11 cellular contexts compared by ENCODE assay signal in the genomic region with DNA sequence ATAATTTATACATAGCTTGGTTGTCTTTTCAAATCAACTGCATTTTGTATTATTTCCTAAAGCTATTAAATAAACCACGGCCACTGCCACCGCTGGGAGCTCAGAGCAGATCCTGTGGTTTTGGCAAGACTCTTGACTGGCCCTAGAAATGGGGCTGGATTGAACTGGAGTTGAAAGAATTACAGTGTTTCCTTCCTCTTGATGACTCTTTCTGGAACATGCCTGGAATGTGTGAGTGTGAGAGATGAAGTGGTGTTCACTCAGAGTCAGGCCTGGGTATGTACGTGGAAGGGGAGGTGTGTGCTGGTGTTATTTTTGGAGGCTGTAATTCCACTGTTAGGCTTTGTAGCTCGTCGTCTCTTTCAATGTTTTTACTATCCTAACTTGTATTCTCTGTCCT. TPM values are rescaled to one million over a fixed set of nuclear protein-coding genes. Genes with fewer than 3 reads are reported as not detected.
DNase-seq lines count a peak whose midpoint lies in the region; ATAC-seq and TF ChIP-seq lines count a peak whose summit lies in the region.
"Had no signal": no experiment of that assay in that cellular context is flagged by ENCODE, and none has a peak within 500 bp of the region (broad histone marks: within the 10 kb centered on the region; RNA-seq: fewer than 3 reads in every experiment).

No MANE protein-coding gene starts in this region.

- intact Hi-C loops in PC-3 (cut with micrococcal nuclease), result no loop called here

- no peak overlapping the region for H3K9ac ChIP-seq in PC-3 (ENCODE audit: low read length)

- H3K9me3 ChIP-seq in PC-3 (ENCODE audit: low read length), result no peaks in the 10 kb centered on the region

- TF ChIP-seq CTCF in PC-3 (conservative IDR thresholded peaks at IDR 0.05; ENCODE audit: low read depth, low read length) (no peak), epithelial cell of proximal tubule (conservative IDR thresholded peaks at IDR 0.05; ENCODE audit: low read depth, low read length) (no peak)

- H3K27me3 ChIP-seq in PC-3 (ENCODE audit: low read length), result no peaks in the 10 kb centered on the region

- no peak for ATAC-seq in PC-3

- H3K4me2 ChIP-seq in PC-3 (ENCODE audit: low read length), result no peak overlapping the region

- POLR2A ChIA-PET in PC-3 (lab: Charles Lee; ENCODE audit: unreplicated experiment), result no interaction called here

- H3K27ac ChIP-seq in PC-3 (ENCODE audit: low read length), result no peak overlapping the region

- DNase-seq in EH (ENCODE audit: low read depth) (peak; percentile 97), PC-3 (peak; percentile 38), epithelial cell of proximal tubule (ENCODE audit: low read depth) (peak; percentile 73), myocyte (ENCODE audit: low read depth) (peak; percentile 74), CD1c-positive myeloid dendritic cell (ENCODE audit: extremely low spot score) (no peak)
- no peak for DNase-seq in stimulated activated CD4-positive, alpha-beta T cell treated with anti-CD3 and anti-CD28 coated beads, Interleukin-4, amount 100 ng/mL, for 1 hour
- DNase-seq in stimulated activated CD4-positive, alpha-beta T cell treated with anti-CD3 and anti-CD28 coated beads, Interleukin-2, amount 100 ng/mL, for 24 hours, result no peak
- no peak for DNase-seq in stimulated activated CD4-positive, alpha-beta T cell treated with anti-CD3 and anti-CD28 coated beads, Interleukin-12 subunit alpha, Interleukin-12 subunit beta, amount 100 ng/mL, for 4 hours
- DNase-seq: activated B cell treated with CpG ODN at 0.5 μM for 24 hours; activated naive CD4-positive, alpha-beta T cell; NCI-H1417 treated with DMSO at 0.1 percent for 48 hours had no signal

- no peaks in the 10 kb centered on the region for H4K20me1 ChIP-seq in PC-3 (ENCODE audit: low read length)

- peaks cover 6% of the 10 kb centered on the region; the same call in 1 of the 2 replicates for H3K4me1 ChIP-seq in PC-3 (ENCODE audit: insufficient read depth, low read length)

- H3K79me2 ChIP-seq in PC-3 (ENCODE audit: low read length), result no peaks in the 10 kb centered on the region

- H3K4me3 ChIP-seq in PC-3 (ENCODE audit: low read length) (no peak overlapping the region), epithelial cell of proximal tubule (ENCODE audit: low read depth, low read length) (no peak overlapping the region)

- no peaks in the 10 kb centered on the region for H3K36me3 ChIP-seq in PC-3 (ENCODE audit: low read depth, low read length)

- no peak overlapping the region for H2AFZ ChIP-seq in PC-3 (ENCODE audit: low read length)

- no peaks in the 10 kb centered on the region for H3K9me2 ChIP-seq in PC-3 (replicated peaks; ENCODE audit: low read length)

- CTCF ChIA-PET in PC-3 (lab: Charles Lee), result no interaction called here

- no TSS peak for BruUV-seq in PC-3 (replicated peaks; lab: Mats Ljungman, UMichigan)

- no peaks in the 10 kb centered on the region for H3F3A ChIP-seq in PC-3 (ENCODE audit: low read length, unreplicated experiment)

RNA-seq across cellular contexts. Expression of gene TEK, which starts 45.9 kb away (rescaled TPM):
- total RNA-seq in PC-3 (2014; rRNA removed), result 0.07 TPM in 1 of 2 replicates, not detected in the other
- not detected in 2 replicates for total RNA-seq in epithelial cell of proximal tubule
- total RNA-seq in myocyte, result 0.26 and 0.72 TPM in 2 replicates
- 7.7 TPM for polyA plus RNA-seq in myocyte (2012)
- total RNA-seq: activated B cell treated with CpG ODN at 0.5 μM for 24 hours had no signal

Comparison
In these comparisons a context has a peak if more than half of its experiments do, and no peak if none do; other contexts are left out.
1. DNase-seq: peak in EH (single experiment), PC-3 (single experiment), epithelial cell of proximal tubule (single experiment) and myocyte (single experiment); none in stimulated activated CD4-positive, alpha-beta T cell treated with anti-CD3 and anti-CD28 coated beads, Interleukin-4, amount 100 ng/mL, for 1 hour (single experiment), stimulated activated CD4-positive, alpha-beta T cell treated with anti-CD3 and anti-CD28 coated beads, Interleukin-2, amount 100 ng/mL, for 24 hours (0 of 2), CD1c-positive myeloid dendritic cell (single experiment) and stimulated activated CD4-positive, alpha-beta T cell treated with anti-CD3 and anti-CD28 coated beads, Interleukin-12 subunit alpha, Interleukin-12 subunit beta, amount 100 ng/mL, for 4 hours (single experiment).